Comparison of ENCODE assay signal across 8 cellular contexts in the genomic region with DNA sequence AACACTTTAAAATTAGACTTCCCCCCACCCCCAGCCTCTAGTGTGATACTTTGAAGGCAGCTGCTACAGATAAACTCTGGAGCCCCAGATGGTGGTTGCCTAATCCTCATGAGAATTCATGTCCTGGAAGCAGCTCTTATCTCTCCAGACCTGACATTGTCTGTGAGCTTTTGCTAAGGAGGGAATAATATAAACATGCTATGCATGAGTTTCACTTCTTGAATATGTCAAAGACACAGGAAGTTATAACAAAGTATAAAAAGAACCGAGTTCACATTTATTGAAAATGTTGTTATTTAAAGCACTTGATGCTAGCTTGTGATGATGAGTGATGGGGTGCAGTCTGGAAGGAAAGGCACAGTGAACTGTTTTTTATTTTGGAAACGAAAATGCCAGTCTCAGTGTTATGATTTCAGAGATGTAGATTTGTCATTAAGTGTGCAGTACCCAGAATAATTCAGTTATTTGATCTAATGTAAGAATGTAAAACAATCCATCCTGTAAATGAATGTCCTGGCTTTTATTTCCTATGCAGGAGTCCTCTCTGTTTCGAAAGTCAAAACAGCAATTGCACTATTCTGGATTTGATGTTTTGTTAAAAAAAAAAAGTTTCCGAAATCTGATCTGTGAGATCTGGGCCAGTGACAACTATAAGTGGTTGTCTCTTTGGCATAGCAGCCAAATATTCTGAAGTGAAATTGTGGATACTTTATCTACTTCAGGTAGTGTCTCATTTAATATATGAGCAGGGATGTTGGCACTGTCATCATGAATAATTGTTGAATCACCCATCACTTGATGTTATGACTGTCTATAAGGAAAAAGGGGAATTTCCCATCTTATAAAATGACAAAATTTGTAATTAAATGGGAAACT.
A peak's percentile ranks its signal among the peaks of the same experiment; 100 is the strongest.
DNase-seq lines count a peak whose midpoint lies in the region; ATAC-seq and TF ChIP-seq lines count a peak whose summit lies in the region.

No MANE protein-coding gene starts in this region.

- CTCF ChIA-PET in RWPE1 (lab: Yijun Ruan, JAX): interaction anchor here (0.5 to 0.6 kb wide), 2 partner anchors 15 to 1371 kb away, joined by 3 read pairs; no protein-coding TSS in a partner anchor

- no peaks in the 10 kb centered on the region for H3K79me2 ChIP-seq in hepatocyte

- H2AFZ ChIP-seq in hepatocyte: no peak overlapping the region

- peaks cover 42% of the 10 kb centered on the region for H3K36me3 Mint-ChIP-seq in activated T-cell treated with anti-CD3 and anti-CD28 coated beads, Interleukin-2, amount 50 U/mL, for 24 hours (ENCODE audit: low read depth)

- H3K4me3 Mint-ChIP-seq in activated T-cell treated with anti-CD3 and anti-CD28 coated beads, Interleukin-2, amount 50 U/mL, for 24 hours: peak overlapping the region; percentile 53

- H3K4me1 Mint-ChIP-seq in activated T-cell treated with anti-CD3 and anti-CD28 coated beads, Interleukin-2, amount 50 U/mL, for 24 hours (ENCODE audit: low read depth): peaks cover 66% of the 10 kb centered on the region

- POLR2A ChIA-PET in RWPE1 (lab: Yijun Ruan, JAX; ENCODE audit: low non-redundant PET): no interaction called here

- H3K27ac Mint-ChIP-seq in activated T-cell treated with anti-CD3 and anti-CD28 coated beads, Interleukin-2, amount 50 U/mL, for 24 hours: peak overlapping the region; percentile 83

- no peaks in the 10 kb centered on the region for H3K9me3 Mint-ChIP-seq in activated T-cell treated with anti-CD3 and anti-CD28 coated beads, Interleukin-2, amount 50 U/mL, for 24 hours

- TF ChIP-seq CTCF in RWPE1 (conservative IDR thresholded peaks at IDR 0.05; ENCODE audit: low read depth): no peak
- TF ChIP-seq CTCF in hepatocyte (IDR thresholded peaks at IDR 0.05; ENCODE audit: poor library complexity): no peak

- no peaks in the 10 kb centered on the region for H3K27me3 Mint-ChIP-seq in activated T-cell treated with anti-CD3 and anti-CD28 coated beads, Interleukin-2, amount 50 U/mL, for 24 hours

- no peaks in the 10 kb centered on the region for H3K9me3 ChIP-seq in hepatocyte (ENCODE audit: low read depth)

- peak; percentile 72 for ATAC-seq in HG03175 (IDR thresholded peaks at IDR 0.05; ENCODE audit: unreplicated experiment)

- no peaks in the 10 kb centered on the region for H3K36me3 ChIP-seq in hepatocyte (replicated peaks; ENCODE audit: insufficient read depth, low read depth)

- H3K9me2 ChIP-seq in hepatocyte (replicated peaks; ENCODE audit: insufficient read depth): no peaks in the 10 kb centered on the region

- no peak overlapping the region for H3K4me3 ChIP-seq in hepatocyte

- peaks cover 7% of the 10 kb centered on the region for H3K4me1 ChIP-seq in hepatocyte (ENCODE audit: insufficient read depth)

- no peaks in the 10 kb centered on the region for H3K27me3 ChIP-seq in hepatocyte

- no peak for DNase-seq in activated T-cell treated with anti-CD3 and anti-CD28 coated beads, Interleukin-2, amount 50 U/mL, for 24 hours
- DNase-seq in activated T-cell treated with anti-CD3 and anti-CD28 coated beads, Interleukin-2, amount 50 U/mL, for 1 hour: no peak
- DNase-seq in RWPE1 (ENCODE audit: low spot score) (peak; percentile 26), hepatocyte (ENCODE audit: low spot score) (peak; percentile 16), C1 segment of cervical spinal cord (lab: John Stamatoyannopoulos, UW) (no peak), NCI-H2081 (lab: John Stamatoyannopoulos, UW) (no peak), G401 (ENCODE audit: low spot score) (no peak)

- H4K20me1 ChIP-seq in hepatocyte (ENCODE audit: insufficient read depth, poor library complexity, severe bottlenecking): no peaks in the 10 kb centered on the region

- H3K4me2 ChIP-seq in hepatocyte: peak overlapping the region; percentile 26

- WGBS in hepatocyte (ENCODE audit: low lambda C conversion rate, missing lambda C conversion rate): 51% methylated on average over 4 of the region's 4 CpGs

- H3K27ac ChIP-seq in RWPE1 (no peak overlapping the region), hepatocyte (no peak overlapping the region)

- in situ Hi-C loops in G401 (cut with HindIII; ENCODE audit: low sequenced_read_pairs): no loop called here

Comparison
In these comparisons a context has a peak if more than half of its experiments do, and no peak if none do; other contexts are left out.
1. DNase-seq: peak in RWPE1 (single experiment) and hepatocyte (single experiment); none in activated T-cell treated with anti-CD3 and anti-CD28 coated beads, Interleukin-2, amount 50 U/mL, for 24 hours (single experiment), activated T-cell treated with anti-CD3 and anti-CD28 coated beads, Interleukin-2, amount 50 U/mL, for 1 hour (single experiment), C1 segment of cervical spinal cord (0 of 14), NCI-H2081 (0 of 2) and G401 (single experiment).